In genomic region chr3:13890377-13891016, GRCh38 we compare ENCODE assay signal across 10 cellular contexts. TPM values are rescaled to one million over a fixed set of nuclear protein-coding genes. Genes with fewer than 3 reads are reported as not detected.
DNase-seq lines count a peak whose midpoint lies in the region; ATAC-seq, FAIRE-seq and TF ChIP-seq lines count a peak whose summit lies in the region.
"Had no signal": no experiment of that assay in that cellular context is flagged by ENCODE, and none has a peak within 500 bp of the region (broad histone marks: within the 10 kb centered on the region; RNA-seq: fewer than 3 reads in every experiment).

No MANE protein-coding gene starts in this region.

- H3K4me2 ChIP-seq in neuronal stem cell (ENCODE audit: insufficient read depth, low read length, poor library complexity, severe bottlenecking) (no peak overlapping the region), HepG2 (ENCODE audit: low read depth, low read length) (no peak overlapping the region)

- intact Hi-C loops in HepG2 (cut with micrococcal nuclease; ENCODE audit: unreplicated experiment): no loop called here

- TF ChIP-seq CTCF in HepG2 (CRISPR knock-in tag; IDR thresholded peaks at IDR 0.05): no peak

- H2AK5ac ChIP-seq in neuronal stem cell (ENCODE audit: low read depth, low read length): no peak overlapping the region

- H3K4me1 ChIP-seq in neuronal stem cell (ENCODE audit: control insufficient read depth in 2 of 2, insufficient read depth in 1 of 2, low read depth in 1 of 2, low read length in 2 of 2): peaks cover 0 to 7% of the 10 kb centered on the region in 2 donors
- peaks cover under 1% of the 10 kb centered on the region; the same call in 1 of the 2 replicates for H3K4me1 ChIP-seq in HepG2 (ENCODE audit: insufficient read depth, low read length)
- H3K4me1 ChIP-seq: body of pancreas had no signal

- H3K4ac ChIP-seq in neuronal stem cell (ENCODE audit: low read length): no peak overlapping the region

- H3K4me3 ChIP-seq in H7 (ENCODE audit: insufficient read depth, low read depth, low read length): no peak overlapping the region
- peak overlapping the region in 1 of 2 donors; percentile 23 for H3K4me3 ChIP-seq in neuronal stem cell (ENCODE audit: low read length in 2 of 2)
- H3K4me3 ChIP-seq in HepG2 (replicated peaks in 1 of 3; ENCODE audit: insufficient read depth in 1 of 3, low read depth in 2 of 3, low read length in 3 of 3): no peak overlapping the region
- H3K4me3 ChIP-seq: body of pancreas had no signal

- in situ Hi-C loops in HepG2 (cut with HindIII; ENCODE audit: extremely low pct_ligation_motif_present, low pct_unique_long_range_greater_than_20kb): loop anchor here (10.0 kb wide), 2 partner anchors 314 to 574 kb away; no protein-coding TSS in a partner anchor

- no peaks in the 10 kb centered on the region for H3K79me1 ChIP-seq in neuronal stem cell (ENCODE audit: low read depth, low read length)

- H3K36me3 ChIP-seq in H7 (replicated peaks; ENCODE audit: control insufficient read depth, insufficient read depth, low read length): no peaks in the 10 kb centered on the region
- H3K36me3 ChIP-seq in neuronal stem cell (replicated peaks in 1 of 2; ENCODE audit: control insufficient read depth in 2 of 2, insufficient read depth in 2 of 2, low read length in 2 of 2): no peaks in the 10 kb centered on the region
- H3K36me3 ChIP-seq in HepG2 (replicated peaks in 1 of 2; ENCODE audit: control insufficient read depth in 1 of 2, insufficient read depth in 2 of 2, low read length in 2 of 2): no peaks in the 10 kb centered on the region

- no peaks in the 10 kb centered on the region for H4K20me1 ChIP-seq in HepG2 (ENCODE audit: insufficient read depth, low read length)

- no peaks in the 10 kb centered on the region for H3K36me3 Mint-ChIP-seq in T-cell
- no peaks in the 10 kb centered on the region for H3K36me3 Mint-ChIP-seq in activated naive CD4-positive, alpha-beta T cell treated with anti-CD3 and anti-CD28 coated beads, Interleukin-2, amount 50 U/mL, for 24 hours

- POLR2A ChIA-PET in T-cell (lab: Charles Lee) (no interaction called here), HepG2 (lab: Yijun Ruan, JAX) (no interaction called here)

- FAIRE-seq in HepG2 (lab: Jason Lieb, UNC): no peak

- no peak for TF ChIP-seq RAD21 in HepG2 (CRISPR knock-in tag; IDR thresholded peaks at IDR 0.05)

- H4K91ac ChIP-seq in neuronal stem cell (ENCODE audit: low read depth, low read length, poor library complexity): no peak overlapping the region

- no peak for TF ChIP-seq POLR2A in HepG2 (IDR thresholded peaks at IDR 0.05; ENCODE audit: insufficient read depth in 1 of 2, low read depth in 2 of 2, low read length in 2 of 2)

- H2AFZ ChIP-seq in neuronal stem cell (ENCODE audit: low read length) (peak overlapping the region; percentile 15), HepG2 (ENCODE audit: low read length) (no peak overlapping the region)

- TF ChIP-seq EP300 in HepG2 (IDR thresholded peaks at IDR 0.05; ENCODE audit: low read depth in 2 of 2, low read length in 2 of 2) (no peak), HepG2 (CRISPR knock-in tag; IDR thresholded peaks at IDR 0.05; ENCODE audit: borderline replicate concordance) (no peak)

- H3K27me3 ChIP-seq in H7 (ENCODE audit: control insufficient read depth, insufficient read depth, low read length): peaks cover 18% of the 10 kb centered on the region
- peaks cover 0 to 45% (median 15%) of the 10 kb centered on the region in 3 experiments for H3K27me3 ChIP-seq in neuronal stem cell (ENCODE audit: control insufficient read depth in 3 of 3, insufficient read depth in 3 of 3, low read depth in 1 of 3, low read length in 3 of 3)
- peaks cover 0 to 15% of the 10 kb centered on the region in 2 experiments; a peak in 3 of 5 replicates for H3K27me3 ChIP-seq in HepG2 (ENCODE audit: control insufficient read depth in 1 of 2, insufficient read depth in 2 of 2, low read length in 2 of 2)
- H3K27me3 ChIP-seq: body of pancreas had no signal

- H2BK12ac ChIP-seq in neuronal stem cell (ENCODE audit: low read length): no peak overlapping the region

- H3K27ac Mint-ChIP-seq in T-cell: peak overlapping the region; percentile 93 to 97
- H3K27ac Mint-ChIP-seq in activated naive CD4-positive, alpha-beta T cell treated with anti-CD3 and anti-CD28 coated beads, Interleukin-2, amount 50 U/mL, for 24 hours: peak overlapping the region; percentile 85
- H3K27ac Mint-ChIP-seq: nephron had no signal

- H3K27ac ChIP-seq in neuronal stem cell (replicated peaks; ENCODE audit: low read length): no peak overlapping the region
- H3K27ac ChIP-seq in HepG2 (ENCODE audit: extremely low read length, insufficient read depth, low read length): no peak overlapping the region
- H3K27ac ChIP-seq: body of pancreas had no signal

- no peak overlapping the region for H2BK15ac ChIP-seq in neuronal stem cell (ENCODE audit: low read length)

- H3K79me2 ChIP-seq in HepG2 (ENCODE audit: insufficient read depth, low read length): no peaks in the 10 kb centered on the region

- H3K23ac ChIP-seq in neuronal stem cell (ENCODE audit: low read depth, low read length, poor library complexity): no peak overlapping the region

- no TSS peak for BruUV-seq in HepG2 (replicated peaks; lab: Mats Ljungman, UMichigan)

- no peaks in the 10 kb centered on the region for H3K9me3 Mint-ChIP-seq in T-cell
- no peaks in the 10 kb centered on the region for H3K9me3 Mint-ChIP-seq in activated naive CD4-positive, alpha-beta T cell treated with anti-CD3 and anti-CD28 coated beads, Interleukin-2, amount 50 U/mL, for 24 hours
- H3K9me3 Mint-ChIP-seq: nephron had no signal

- DNase-seq in H7 (peak; percentile 24), T-cell (peak in 33 of 34 experiments; percentile 32 to 79 (median 57)), neuronal stem cell (ENCODE audit: low spot score) (no peak), HepG2 (ENCODE audit: low spot score) (no peak), SKM-1 (lab: John Stamatoyannopoulos, UW; ENCODE audit: unreplicated experiment) (no peak)
- DNase-seq: NCI-H187 had no signal

- no peaks in the 10 kb centered on the region for H3K27me3 Mint-ChIP-seq in T-cell
- no peaks in the 10 kb centered on the region for H3K27me3 Mint-ChIP-seq in activated naive CD4-positive, alpha-beta T cell treated with anti-CD3 and anti-CD28 coated beads, Interleukin-2, amount 50 U/mL, for 24 hours

- CTCF ChIA-PET in T-cell (lab: Charles Lee) (interaction anchor here in 1 of 2 donors (0.6 to 1.6 kb wide), 3 partner anchors 10 to 244 kb away, joined by 3 to 6 read pairs (median 3); partner anchors contain the start of gene WNT7A), HepG2 (lab: Yijun Ruan, JAX; ENCODE audit: low intra/inter-chr PET ratio, low total read pairs) (no interaction called here)

- peaks cover 0 to 12% of the 10 kb centered on the region in 2 donors for H3K9me3 ChIP-seq in neuronal stem cell (replicated peaks in 1 of 2; ENCODE audit: control insufficient read depth in 2 of 2, insufficient read depth in 1 of 2, low read depth in 1 of 2, low read length in 2 of 2)
- H3K9me3 ChIP-seq in HepG2 (ENCODE audit: low read length): no peaks in the 10 kb centered on the region
- H3K9me3 ChIP-seq: body of pancreas had no signal

- peak overlapping the region; percentile 41 to 72 (median 53) for H3K4me3 Mint-ChIP-seq in T-cell
- H3K4me3 Mint-ChIP-seq in activated naive CD4-positive, alpha-beta T cell treated with anti-CD3 and anti-CD28 coated beads, Interleukin-2, amount 50 U/mL, for 24 hours: no peak overlapping the region
- H3K4me3 Mint-ChIP-seq: nephron had no signal

- H3K4me1 Mint-ChIP-seq in T-cell: peaks cover 20 to 47% (median 33%) of the 10 kb centered on the region in 3 donors
- H3K4me1 Mint-ChIP-seq in activated naive CD4-positive, alpha-beta T cell treated with anti-CD3 and anti-CD28 coated beads, Interleukin-2, amount 50 U/mL, for 24 hours: peaks cover 40% of the 10 kb centered on the region

- H3K14ac ChIP-seq in neuronal stem cell (ENCODE audit: low read length): no peak overlapping the region

- no peak overlapping the region for H4K8ac ChIP-seq in neuronal stem cell (ENCODE audit: low read depth, low read length)

- peak; percentile 36 to 73 (median 70) for ATAC-seq in T-cell (replicated peaks in 1 of 4)
- ATAC-seq in HepG2: no peak
- ATAC-seq in HG03196 (IDR thresholded peaks at IDR 0.05; ENCODE audit: unreplicated experiment): no peak
- ATAC-seq: body of pancreas had no signal

- H3K18ac ChIP-seq in neuronal stem cell (ENCODE audit: low read length): no peak overlapping the region

- no CpG with 5 or more reads among the region's 13 CpGs for WGBS in neuronal stem cell (ENCODE audit: extremely low coverage in 2 of 2, insufficient read length in 2 of 2, insufficient replicate concordance in 1 of 2), 2 donors
- WGBS in HepG2 (ENCODE audit: low lambda C conversion rate): 0% methylated on average over 3 of the region's 13 CpGs

- H2BK120ac ChIP-seq in neuronal stem cell (ENCODE audit: low read depth, low read length): no peak overlapping the region

- peak overlapping the region; percentile 27 for H3K9ac ChIP-seq in neuronal stem cell (ENCODE audit: low read depth, low read length, poor library complexity)
- no peak overlapping the region for H3K9ac ChIP-seq in HepG2 (ENCODE audit: insufficient read depth, low read depth, low read length)

- no peak overlapping the region for H2BK5ac ChIP-seq in neuronal stem cell (ENCODE audit: low read length)

RNA-seq across cellular contexts. Expression of gene WNT7A, which starts 10.6 kb away (rescaled TPM):
- 0.04 and 0.07 TPM in 2 replicates for total RNA-seq in H7 (2014; rRNA removed; shearing (Covaris generic))
- total RNA-seq in T-cell (10 to 100 TPM in 4 of 5 donors, 1 to 10 TPM in 1; 8.2 to 15.4 (median 11.7) TPM), HepG2 (2016; rRNA removed; fragmentation: Illumina TruSeq; extraction: Trizol) (not detected in 2 replicates)
- 0.07 TPM for polyA plus RNA-seq in neuronal stem cell (2013, experiment 1 of 2)
- polyA plus RNA-seq in neuronal stem cell (2013, experiment 2 of 2): 0.06 TPM
- total RNA-seq in HepG2 (2016; cell fraction: cytosol; rRNA removed; fragmentation: Illumina TruSeq; extraction: Trizol; ENCODE audit: low read depth): not detected in 2 replicates
- total RNA-seq in HepG2 (2016; cell fraction: insoluble cytoplasmic fraction; rRNA removed; fragmentation: Illumina TruSeq; extraction: Trizol): not detected in 2 replicates
- total RNA-seq in HepG2 (2016; cell fraction: membrane; rRNA removed; fragmentation: Illumina TruSeq; extraction: Trizol): not detected in 2 replicates
- total RNA-seq in HepG2 (2016; cell fraction: nucleus; rRNA removed; fragmentation: Illumina TruSeq; extraction: Trizol): not detected in 2 replicates
- not detected in 2 replicates for polyA plus RNA-seq in HepG2 (2011; rRNA removed)
- not detected in 2 replicates for polyA plus RNA-seq in HepG2 (2011; cell fraction: cytosol; rRNA removed)
- not detected in 2 replicates for polyA plus RNA-seq in HepG2 (2011; cell fraction: nucleus; rRNA removed)
- polyA plus RNA-seq in HepG2 (2012): not detected in 2 replicates
- polyA plus RNA-seq in HepG2 (2016; cell fraction: cytosol; fragmentation: Illumina TruSeq; extraction: Trizol; ENCODE audit: low read depth): not detected in 2 replicates
- polyA plus RNA-seq in HepG2 (2016; cell fraction: insoluble cytoplasmic fraction; fragmentation: Illumina TruSeq; extraction: Trizol; ENCODE audit: low read depth): not detected in 2 replicates
- polyA plus RNA-seq in HepG2 (2016; cell fraction: membrane; fragmentation: Illumina TruSeq; extraction: Trizol; ENCODE audit: low read depth): not detected in 2 replicates
- polyA plus RNA-seq in HepG2 (2016; cell fraction: nucleus; fragmentation: Illumina TruSeq; extraction: Trizol; ENCODE audit: insufficient read depth, low read depth): not detected in 2 replicates
- polyA minus RNA-seq in HepG2 (2011; rRNA and poly(A)+ RNA removed; ENCODE audit: low replicate concordance): 0.10 TPM in 1 of 2 replicates, not detected in the other
- polyA minus RNA-seq in HepG2 (2011; cell fraction: cytosol; rRNA and poly(A)+ RNA removed): not detected in 2 replicates
- polyA minus RNA-seq in HepG2 (2011; cell fraction: nucleus; rRNA and poly(A)+ RNA removed): not detected in 2 replicates

Comparison
In these comparisons a context has a peak if more than half of its experiments do, and no peak if none do; other contexts are left out.
1. DNase-seq: peak in H7 (single experiment) and T-cell (33 of 34); none in neuronal stem cell (single experiment), HepG2 (single experiment) and SKM-1 (single experiment).
2. ATAC-seq: peak in T-cell (4 of 4); none in HepG2 (single experiment) and HG03196 (single experiment).